ENCODE assay signal across 7 cellular contexts in genomic region chr5:163355811-163356210, GRCh38.
DNase-seq lines count a peak whose midpoint lies in the region; ATAC-seq and TF ChIP-seq lines count a peak whose summit lies in the region.
"Not testable (repeated sequence)": the region's sequence is repeated elsewhere in the genome, so short reads cannot be mapped to it uniquely, and the experiment has no call there.

No MANE protein-coding gene starts in this region.

- H3K4me3 ChIP-seq in DOHH2 (ENCODE audit: low read length): peak overlapping the region; percentile 62; the same call in 1 of the 2 replicates
- not testable (repeated sequence) for H3K4me3 ChIP-seq in Karpas-422 (ENCODE audit: low read length); neuronal stem cell (ENCODE audit: low read length in 2 of 2)

- peaks cover 15% of the 10 kb centered on the region for H3K36me3 ChIP-seq in DOHH2 (ENCODE audit: control insufficient read depth, low read length)
- H3K36me3 ChIP-seq in Karpas-422 (ENCODE audit: insufficient read depth, low read length); neuronal stem cell (replicated peaks in 1 of 2; ENCODE audit: control insufficient read depth in 2 of 2, insufficient read depth in 2 of 2, low read length in 2 of 2): not testable (repeated sequence)

- peak overlapping the region; percentile 51 for H3K18ac ChIP-seq in neuronal stem cell (ENCODE audit: low read length)

- H3K79me2 ChIP-seq in DOHH2 (ENCODE audit: control insufficient read depth, low read length); Karpas-422 (ENCODE audit: low read length): not testable (repeated sequence)

- not testable (repeated sequence) for H3K27me3 Mint-ChIP-seq in CD14-positive monocyte (ENCODE audit: low read depth in 3 of 3); dendritic cell treated with granulocyte-macrophage colony-stimulating factor and Interleukin-4, amounts not matched to agents 40 ng/mL and 50 ng/mL, for 4 days
- peaks cover 16% of the 10 kb centered on the region for H3K27me3 Mint-ChIP-seq in chondrocyte (ENCODE audit: low read depth)

- not testable (repeated sequence) for H3K9me3 Mint-ChIP-seq in CD14-positive monocyte; chondrocyte (ENCODE audit: low read depth); dendritic cell treated with granulocyte-macrophage colony-stimulating factor and Interleukin-4, amounts not matched to agents 40 ng/mL and 50 ng/mL, for 4 days

- TF ChIP-seq CTCF in CD14-positive monocyte (IDR thresholded peaks at IDR 0.05); DOHH2 (IDR thresholded peaks at IDR 0.05; ENCODE audit: low read depth, low read length, poor library complexity, severe bottlenecking); chondrocyte (IDR thresholded peaks at IDR 0.05): not testable (repeated sequence)

- H2BK5ac ChIP-seq in neuronal stem cell (ENCODE audit: low read length): not testable (repeated sequence)

- not testable (repeated sequence) for ATAC-seq in Right ventricle myocardium inferior

- H3K27ac ChIP-seq in DOHH2 (ENCODE audit: low read depth, low read length) (peak overlapping the region; percentile 95), Karpas-422 (ENCODE audit: low read length) (peak overlapping the region; percentile 95; the same call in 1 of the 2 replicates)
- not testable (repeated sequence) for H3K27ac ChIP-seq in neuronal stem cell (replicated peaks; ENCODE audit: low read length)

- H3K4me1 Mint-ChIP-seq in CD14-positive monocyte: peaks cover 48% of the 10 kb centered on the region
- H3K4me1 Mint-ChIP-seq in chondrocyte (ENCODE audit: low read depth): not testable (repeated sequence)
- H3K4me1 Mint-ChIP-seq in dendritic cell treated with granulocyte-macrophage colony-stimulating factor and Interleukin-4, amounts not matched to agents 40 ng/mL and 50 ng/mL, for 4 days (ENCODE audit: low read depth): peaks cover 60% of the 10 kb centered on the region

- H4K8ac ChIP-seq in neuronal stem cell (ENCODE audit: low read depth, low read length): not testable (repeated sequence)

- peak overlapping the region; percentile 69 for H3K23ac ChIP-seq in neuronal stem cell (ENCODE audit: low read depth, low read length, poor library complexity)

- H3K9me3 ChIP-seq in DOHH2 (ENCODE audit: control insufficient read depth, insufficient read depth, low read length): peaks cover 10% of the 10 kb centered on the region; the same call in 1 of the 2 replicates
- H3K9me3 ChIP-seq in Karpas-422 (ENCODE audit: low read length); neuronal stem cell (replicated peaks in 1 of 2; ENCODE audit: control insufficient read depth in 2 of 2, insufficient read depth in 1 of 2, low read depth in 1 of 2, low read length in 2 of 2): not testable (repeated sequence)

- H2BK120ac ChIP-seq in neuronal stem cell (ENCODE audit: low read depth, low read length): not testable (repeated sequence)

- H3K36me3 Mint-ChIP-seq in CD14-positive monocyte; chondrocyte (ENCODE audit: low read depth); dendritic cell treated with granulocyte-macrophage colony-stimulating factor and Interleukin-4, amounts not matched to agents 40 ng/mL and 50 ng/mL, for 4 days (ENCODE audit: low read depth): not testable (repeated sequence)

- intact Hi-C loops in CD14-positive monocyte (cut with micrococcal nuclease); dendritic cell treated with granulocyte-macrophage colony-stimulating factor and Interleukin-4, amounts not matched to agents 40 ng/mL and 50 ng/mL, for 4 days (cut with micrococcal nuclease); Right ventricle myocardium inferior (cut with DNase I): not testable (repeated sequence)

- not testable (repeated sequence) for DNase-seq in CD14-positive monocyte (ENCODE audit: low spot score); Karpas-422; neuronal stem cell (ENCODE audit: low spot score)
- peak; percentile 90 for DNase-seq in chondrocyte (ENCODE audit: low spot score)
- peak; percentile 59 for DNase-seq in Right ventricle myocardium inferior (ENCODE audit: missing footprints)

- H3K27ac Mint-ChIP-seq in CD14-positive monocyte: peak overlapping the region in 4 of 7 donors; percentile 21 to 92 (median 80)
- H3K27ac Mint-ChIP-seq in chondrocyte (ENCODE audit: unreplicated experiment): not testable (repeated sequence)
- peak overlapping the region; percentile 82 for H3K27ac Mint-ChIP-seq in dendritic cell treated with granulocyte-macrophage colony-stimulating factor and Interleukin-4, amounts not matched to agents 40 ng/mL and 50 ng/mL, for 4 days

- no CpG with 5 or more reads among the region's 21 CpGs for WGBS in neuronal stem cell (ENCODE audit: extremely low coverage in 2 of 2, insufficient read length in 2 of 2, insufficient replicate concordance in 1 of 2), 2 donors

- not testable (repeated sequence) for H4K91ac ChIP-seq in neuronal stem cell (ENCODE audit: low read depth, low read length, poor library complexity)

- not testable (repeated sequence) for H2BK15ac ChIP-seq in neuronal stem cell (ENCODE audit: low read length)

- H3K27me3 ChIP-seq in DOHH2 (ENCODE audit: control insufficient read depth, low read length); Karpas-422 (ENCODE audit: low read length); neuronal stem cell (ENCODE audit: control insufficient read depth in 3 of 3, insufficient read depth in 3 of 3, low read depth in 1 of 3, low read length in 3 of 3): not testable (repeated sequence)

- H3K79me1 ChIP-seq in neuronal stem cell (ENCODE audit: low read depth, low read length): not testable (repeated sequence)

- not testable (repeated sequence) for H3K4me3 Mint-ChIP-seq in CD14-positive monocyte; chondrocyte (ENCODE audit: unreplicated experiment); dendritic cell treated with granulocyte-macrophage colony-stimulating factor and Interleukin-4, amounts not matched to agents 40 ng/mL and 50 ng/mL, for 4 days

- not testable (repeated sequence) for H3K9ac ChIP-seq in Karpas-422 (ENCODE audit: low read length); neuronal stem cell (ENCODE audit: low read depth, low read length, poor library complexity)

- H2AK5ac ChIP-seq in neuronal stem cell (ENCODE audit: low read depth, low read length): not testable (repeated sequence)

- not testable (repeated sequence) for H2BK12ac ChIP-seq in neuronal stem cell (ENCODE audit: low read length)

- H3K9me2 ChIP-seq in DOHH2 (replicated peaks; ENCODE audit: control insufficient read depth, low read length); Karpas-422 (replicated peaks; ENCODE audit: insufficient read depth, low read length): not testable (repeated sequence)

- H4K20me1 ChIP-seq in DOHH2 (ENCODE audit: control insufficient read depth, insufficient read depth, low read depth, low read length); Karpas-422 (ENCODE audit: insufficient read depth, low read depth, low read length): not testable (repeated sequence)

- not testable (repeated sequence) for H2AFZ ChIP-seq in Karpas-422 (ENCODE audit: low read length); neuronal stem cell (ENCODE audit: low read length)

- H3K4me1 ChIP-seq in DOHH2 (ENCODE audit: control insufficient read depth, low read length) (peaks cover 56% of the 10 kb centered on the region), Karpas-422 (ENCODE audit: low read length) (peaks cover 50% of the 10 kb centered on the region)
- not testable (repeated sequence) for H3K4me1 ChIP-seq in neuronal stem cell (ENCODE audit: control insufficient read depth in 2 of 2, insufficient read depth in 1 of 2, low read depth in 1 of 2, low read length in 2 of 2)

- H3K4me2 ChIP-seq in DOHH2 (ENCODE audit: low read length); Karpas-422 (ENCODE audit: low read depth, low read length, poor library complexity, severe bottlenecking); neuronal stem cell (ENCODE audit: insufficient read depth, low read length, poor library complexity, severe bottlenecking): not testable (repeated sequence)

- H3K4ac ChIP-seq in neuronal stem cell (ENCODE audit: low read length): not testable (repeated sequence)

- H3K14ac ChIP-seq in neuronal stem cell (ENCODE audit: low read length): not testable (repeated sequence)

- peaks cover 15% of the 10 kb centered on the region for H3F3A ChIP-seq in DOHH2 (ENCODE audit: control insufficient read depth, insufficient read depth)
